8 cellular contexts compared by ENCODE assay signal in genomic region chr10:71218046-71218832, GRCh38. TPM values are rescaled to one million over a fixed set of nuclear protein-coding genes. Genes with fewer than 3 reads are reported as not detected.
A peak's percentile ranks its signal among the peaks of the same experiment; 100 is the strongest.
DNase-seq lines count a peak whose midpoint lies in the region; ATAC-seq and TF ChIP-seq lines count a peak whose summit lies in the region.

No MANE protein-coding gene starts in this region.

- H3K27ac ChIP-seq in HUES6 (ENCODE audit: low read depth, low read length) (no peak overlapping the region; the same call in 1 of the 2 replicates), coronary artery (peak overlapping the region; percentile 39 to 75)

- H3K4me3 ChIP-seq in AG04449 (ENCODE audit: low read depth, low read length), result peak overlapping the region; percentile 54
- peak overlapping the region; percentile 62 for H3K4me3 ChIP-seq in HUES6 (ENCODE audit: low read depth, low read length)
- peak overlapping the region; percentile 77 for H3K4me3 ChIP-seq in coronary artery
- no peak overlapping the region for H3K4me3 ChIP-seq in mucosa of descending colon

- intact Hi-C loops in mucosa of descending colon (cut with DNase I, micrococcal nuclease), result loop anchor here in 1 of 2 donors (10.0 kb wide), 1 partner anchor 57 kb away; no protein-coding TSS in a partner anchor

- TF ChIP-seq CTCF in AG04449 (IDR thresholded peaks at IDR 0.05; ENCODE audit: insufficient read depth, low read length, missing control alignments), result no peak
- TF ChIP-seq CTCF in coronary artery (IDR thresholded peaks at IDR 0.05), result no peak
- TF ChIP-seq CTCF in mucosa of descending colon (IDR thresholded peaks at IDR 0.05), result no peak
- no peak for TF ChIP-seq CTCF in GM20000 (IDR thresholded peaks at IDR 0.05; ENCODE audit: extremely low read depth, missing control alignments)

- H3K36me3 ChIP-seq in HUES6 (ENCODE audit: control insufficient read depth, insufficient read depth, low read length), result no peaks in the 10 kb centered on the region
- H3K36me3 ChIP-seq in mucosa of descending colon (ENCODE audit: low read depth), result no peaks in the 10 kb centered on the region

- H3K9ac ChIP-seq in HUES6 (ENCODE audit: low read length), result peak overlapping the region; percentile 56

- H3K9me3 ChIP-seq in HUES6 (ENCODE audit: control insufficient read depth, insufficient read depth, low read depth, low read length) (no peaks in the 10 kb centered on the region), mucosa of descending colon (no peaks in the 10 kb centered on the region)

- POLR2A ChIA-PET in AG04449 (lab: Yijun Ruan, JAX), result interaction anchor here (1.3 to 1.5 kb wide), 2 partner anchors 17 to 37 kb away, joined by 4 to 5 read pairs; no protein-coding TSS in a partner anchor

- ATAC-seq in mucosa of descending colon (peak; percentile 47), GM18505 (IDR thresholded peaks at IDR 0.05; ENCODE audit: unreplicated experiment) (no peak), HG02938 (IDR thresholded peaks at IDR 0.05; ENCODE audit: unreplicated experiment) (no peak)

- CTCF ChIA-PET in AG04449 (lab: Yijun Ruan, JAX), result interaction anchor here (0.6 to 4.8 kb wide), 6 partner anchors 9 to 293 kb away, joined by 3 to 49 read pairs (median 6); no protein-coding TSS in a partner anchor

- peaks cover 66% of the 10 kb centered on the region for H3K4me1 ChIP-seq in HUES6 (ENCODE audit: control insufficient read depth, insufficient read depth, low read length)
- H3K4me1 ChIP-seq in mucosa of descending colon (ENCODE audit: low read depth), result peaks cover 12% of the 10 kb centered on the region

- TF ChIP-seq POLR2A in GM18505 (IDR thresholded peaks at IDR 0.05; ENCODE audit: borderline replicate concordance, extremely low read depth, insufficient read depth, insufficient read length), result no peak

- DNase-seq in AG04449 (ENCODE audit: low read depth, low spot score) (no peak), coronary artery (ENCODE audit: low spot score) (no peak), mucosa of descending colon (no peak), 8988T (no peak), GM20000 (ENCODE audit: low spot score) (no peak)

- H3K27me3 ChIP-seq in HUES6 (ENCODE audit: control insufficient read depth, insufficient read depth, low read length), result peaks cover 41% of the 10 kb centered on the region

RNA-seq across cellular contexts. Expression of gene UNC5B, which starts 5.9 kb away (rescaled TPM):
- 10 to 100 TPM; 11.0 to 17.4 (median 11.4) TPM for total RNA-seq in mucosa of descending colon
